In the genomic region with DNA sequence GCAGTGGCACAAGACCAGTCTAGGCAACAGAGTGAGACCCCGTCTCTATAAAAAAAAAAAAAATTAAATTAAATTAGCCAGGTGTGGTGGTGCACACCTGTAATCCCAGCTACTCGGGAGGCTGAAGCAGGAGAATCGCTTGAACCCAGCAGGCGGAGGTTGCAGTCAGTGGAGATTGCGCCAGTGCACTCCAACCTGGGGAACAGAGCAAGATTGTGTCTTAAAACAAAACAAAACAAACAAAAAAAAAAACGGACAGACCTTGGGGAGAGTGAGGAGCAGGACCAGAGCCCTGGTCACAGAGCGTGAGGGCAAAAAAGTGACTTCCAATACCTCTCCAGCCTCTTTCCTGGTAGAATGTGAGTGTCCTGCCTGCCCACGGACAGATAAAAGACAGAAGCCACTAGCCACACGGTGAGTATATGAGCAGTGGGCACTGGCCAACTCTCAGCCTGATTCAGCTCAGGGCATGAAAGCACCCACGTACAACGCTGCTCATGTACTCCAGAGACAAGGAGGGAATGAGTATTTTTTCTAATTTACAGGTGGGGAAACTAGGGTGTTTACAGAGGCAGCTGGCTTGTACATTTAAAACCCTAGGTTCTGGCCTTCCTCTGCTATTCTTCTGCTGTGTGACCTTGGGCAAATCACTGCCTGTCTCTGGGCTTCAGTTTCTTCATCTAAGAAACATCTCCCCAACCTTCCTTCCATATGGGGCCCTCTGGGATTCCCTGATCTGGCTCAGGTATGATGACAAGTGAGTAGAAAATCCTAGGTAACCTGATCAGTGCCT, we compare ENCODE assay signal across 13 cellular contexts. TPM values are rescaled to one million over a fixed set of nuclear protein-coding genes. Genes with fewer than 3 reads are reported as not detected.
DNase-seq lines count a peak whose midpoint lies in the region; ATAC-seq and TF ChIP-seq lines count a peak whose summit lies in the region.
"Had no signal": no experiment of that assay in that cellular context is flagged by ENCODE, and none has a peak within 500 bp of the region (broad histone marks: within the 10 kb centered on the region; RNA-seq: fewer than 3 reads in every experiment).

No MANE protein-coding gene starts in this region.

- H3K27me3 Mint-ChIP-seq in endothelial cell (ENCODE audit: unreplicated experiment): peaks cover 14% of the 10 kb centered on the region
- no peaks in the 10 kb centered on the region for H3K27me3 Mint-ChIP-seq in osteocyte (ENCODE audit: unreplicated experiment)

- POLR2A ChIA-PET in AG04450 (lab: Yijun Ruan, JAX): interaction anchor here (0.5 to 2.1 kb wide), 18 partner anchors 8 to 589 kb away, joined by 4 to 27 read pairs (median 10); a partner anchor contains a TSS
- POLR2A ChIA-PET in IMR-90 (lab: Charles Lee; ENCODE audit: unreplicated experiment): interaction anchor here (0.6 kb wide), 1 partner anchor 71 kb away, joined by 20 read pairs; no protein-coding TSS in a partner anchor

- H3K4me1 Mint-ChIP-seq in endothelial cell (ENCODE audit: unreplicated experiment): peaks cover 24% of the 10 kb centered on the region
- H3K4me1 Mint-ChIP-seq in osteocyte (ENCODE audit: unreplicated experiment): peaks cover 67% of the 10 kb centered on the region

- H3K27ac Mint-ChIP-seq in endothelial cell (ENCODE audit: unreplicated experiment) (peak overlapping the region; percentile 21), osteocyte (ENCODE audit: unreplicated experiment) (peak overlapping the region; percentile 99)
- H3K27ac Mint-ChIP-seq: activated naive CD4-positive, alpha-beta T cell treated with anti-CD3 and anti-CD28 coated beads, Interleukin-2, amount 50 U/mL, for 72 hours; dendritic cell treated with granulocyte-macrophage colony-stimulating factor and Interleukin-4, amounts not matched to agents 40 ng/mL and 50 ng/mL, for 4 days; memory B cell had no signal

- peak overlapping the region; percentile 50 for H2AK9ac ChIP-seq in IMR-90 (replicated peaks; ENCODE audit: low read depth, low read length, poor library complexity)

- 93% methylated on average over 3 of the region's 11 CpGs; no CpG with 5 or more reads in 1 of the 2 experiments for WGBS in IMR-90 (ENCODE audit: extremely low coverage in 2 of 2, insufficient read length in 1 of 2), 2 experiments

- peak overlapping the region in 1 of 2 experiments; percentile 53; a peak in 2 of 4 replicates for H4K8ac ChIP-seq in IMR-90 (ENCODE audit: low read depth in 2 of 2, low read length in 2 of 2)

- peak overlapping the region; percentile 60 for H3K4ac ChIP-seq in IMR-90 (ENCODE audit: low read depth, low read length)

- DNase-seq in AG04450 (ENCODE audit: low read depth, low spot score): no peak
- DNase-seq in IMR-90: no peak
- no peak for DNase-seq in endothelial cell (ENCODE audit: low spot score)
- peak; percentile 51 for DNase-seq in osteocyte (ENCODE audit: extremely low spot score, unreplicated experiment)
- DNase-seq in RKO (ENCODE audit: low spot score): no peak
- DNase-seq in foreskin keratinocyte: no peak
- DNase-seq: NCI-H146 had no signal

- TF ChIP-seq RAD21 in IMR-90 (IDR thresholded peaks at IDR 0.05; ENCODE audit: low read length): no peak

- H3K36me3 Mint-ChIP-seq in endothelial cell (ENCODE audit: low read depth, unreplicated experiment) (peaks cover 3% of the 10 kb centered on the region), osteocyte (ENCODE audit: unreplicated experiment) (no peaks in the 10 kb centered on the region)
- H3K36me3 Mint-ChIP-seq: memory B cell had no signal

- H2BK5ac ChIP-seq in IMR-90 (ENCODE audit: low read depth, low read length, poor library complexity, severe bottlenecking): peak overlapping the region; percentile 4

- H2BK20ac ChIP-seq in IMR-90 (ENCODE audit: low read depth, low read length): peak overlapping the region; percentile 83

- peak overlapping the region; percentile 61; the same call in 2 of the 3 replicates for H2BK15ac ChIP-seq in IMR-90 (ENCODE audit: low read depth, low read length)

- no peaks in the 10 kb centered on the region for H3K79me1 ChIP-seq in IMR-90 (ENCODE audit: low read depth in 1 of 2, low read length in 2 of 2)

- no TSS peak for BruUV-seq in IMR-90 (replicated peaks; lab: Mats Ljungman, UMichigan)

- H4K20me1 ChIP-seq in IMR-90 (ENCODE audit: insufficient read depth, low read length): no peaks in the 10 kb centered on the region

- peak overlapping the region; percentile 65 for H4K91ac ChIP-seq in IMR-90 (ENCODE audit: insufficient read depth, low read depth, low read length)

- peak overlapping the region; percentile 67 for H2AK5ac ChIP-seq in IMR-90 (ENCODE audit: low read depth, low read length)

- ATAC-seq in IMR-90 (ENCODE audit: low read depth) (no peak), foreskin keratinocyte (no peak), HG02938 (IDR thresholded peaks at IDR 0.05; ENCODE audit: unreplicated experiment) (no peak), HG02678 (IDR thresholded peaks at IDR 0.05; ENCODE audit: unreplicated experiment) (no peak)
- ATAC-seq: activated naive CD4-positive, alpha-beta T cell treated with anti-CD3 and anti-CD28 coated beads, Interleukin-2, amount 50 U/mL, for 72 hours had no signal

- dilution Hi-C loops in IMR-90 (cut with HindIII; ENCODE audit: low sequenced_read_pairs, unreplicated experiment): no loop called here

- H3K4me3 Mint-ChIP-seq in endothelial cell (ENCODE audit: unreplicated experiment) (peak overlapping the region; percentile 66), osteocyte (ENCODE audit: unreplicated experiment) (peak overlapping the region; percentile 63)
- H3K4me3 Mint-ChIP-seq: dendritic cell treated with granulocyte-macrophage colony-stimulating factor and Interleukin-4, amounts not matched to agents 40 ng/mL and 50 ng/mL, for 4 days had no signal

- H3K27ac ChIP-seq in AG04450 (ENCODE audit: low read depth, low read length) (peak overlapping the region; percentile 79), IMR-90 (ENCODE audit: insufficient read depth, low read length) (peak overlapping the region; percentile 53; the same call in 1 of the 2 replicates), foreskin keratinocyte (no peak overlapping the region)
- H3K27ac ChIP-seq: C4-2B had no signal

- H3K4me2 ChIP-seq in IMR-90 (ENCODE audit: low read depth, low read length): peak overlapping the region; percentile 50

- H4K5ac ChIP-seq in IMR-90 (ENCODE audit: low read depth, low read length): peak overlapping the region; percentile 19; the same call in 1 of the 2 replicates

- 0 out of 2 replicates have a peak overlapping the region, but pooled peaks have one; percentile 27 for H3K56ac ChIP-seq in IMR-90 (ENCODE audit: extremely low read depth, insufficient read depth, low read length)

- H3K14ac ChIP-seq in IMR-90 (replicated peaks; ENCODE audit: low read depth, low read length): 0 out of 2 replicates have a peak overlapping the region, but pooled peaks have one; percentile 54

- H3K27me3 ChIP-seq in AG04450 (ENCODE audit: control insufficient read depth, insufficient read depth, low read length): no peaks in the 10 kb centered on the region
- peaks cover 3% of the 10 kb centered on the region; the same call in 1 of the 2 replicates for H3K27me3 ChIP-seq in IMR-90 (ENCODE audit: control insufficient read depth, insufficient read depth, low read length)
- peaks cover 17% of the 10 kb centered on the region for H3K27me3 ChIP-seq in foreskin keratinocyte

- H3K18ac ChIP-seq in IMR-90 (ENCODE audit: low read depth, low read length): peak overlapping the region; percentile 38

- peak overlapping the region; percentile 5 for H2AFZ ChIP-seq in IMR-90 (replicated peaks; ENCODE audit: low read length, poor library complexity)

- in situ Hi-C loops in IMR-90 (cut with MboI; ENCODE audit: low sequenced_read_pairs): loop anchor here (10.0 kb wide), 1 partner anchor 366 kb away; a partner anchor contains a TSS

- intact Hi-C loops in IMR-90 (cut with micrococcal nuclease): loop anchor here (1.0 kb wide), 1 partner anchor 54 kb away; no protein-coding TSS in a partner anchor

- no peak overlapping the region for H3K9ac ChIP-seq in IMR-90 (ENCODE audit: low read depth, low read length)

- H2BK120ac ChIP-seq in IMR-90 (ENCODE audit: low read depth, low read length): peak overlapping the region; percentile 89

- 0 out of 2 replicates have a peak, but pooled peaks cover 4% of the 10 kb centered on the region for H3K9me1 ChIP-seq in IMR-90 (ENCODE audit: insufficient read depth, low read length)

- TF ChIP-seq CTCF in AG04450 (IDR thresholded peaks at IDR 0.05; ENCODE audit: low read depth, low read length): no peak
- no peak for TF ChIP-seq CTCF in IMR-90 (conservative IDR thresholded peaks at IDR 0.05; ENCODE audit: low read depth, low read length)
- TF ChIP-seq CTCF in endothelial cell (IDR thresholded peaks at IDR 0.05; ENCODE audit: unreplicated experiment): no peak
- TF ChIP-seq CTCF in osteocyte (IDR thresholded peaks at IDR 0.05): no peak
- no peak for TF ChIP-seq CTCF in foreskin keratinocyte (conservative IDR thresholded peaks at IDR 0.05)

- peak overlapping the region; percentile 5 for H3K4me3 ChIP-seq in AG04450 (ENCODE audit: low read depth, low read length)
- H3K4me3 ChIP-seq in IMR-90 (ENCODE audit: insufficient read depth, low read depth, low read length): no peak overlapping the region

- H3K9me3 ChIP-seq in AG04450 (ENCODE audit: control insufficient read depth, insufficient read depth, low read length) (no peaks in the 10 kb centered on the region; the same call in 1 of the 2 replicates), IMR-90 (ENCODE audit: control insufficient read depth, insufficient read depth, low read length) (no peaks in the 10 kb centered on the region)

- H3K36me3 ChIP-seq in IMR-90 (ENCODE audit: control insufficient read depth, insufficient read depth, low read length): no peaks in the 10 kb centered on the region

- peaks cover 20% of the 10 kb centered on the region for H3K4me1 ChIP-seq in IMR-90 (ENCODE audit: control insufficient read depth, insufficient read depth, low read length)
- H3K4me1 ChIP-seq in foreskin keratinocyte: peaks cover 13% of the 10 kb centered on the region

- H3K9me3 Mint-ChIP-seq in endothelial cell (ENCODE audit: unreplicated experiment) (no peaks in the 10 kb centered on the region), osteocyte (ENCODE audit: unreplicated experiment) (no peaks in the 10 kb centered on the region)
- H3K9me3 Mint-ChIP-seq: activated naive CD4-positive, alpha-beta T cell treated with anti-CD3 and anti-CD28 coated beads, Interleukin-2, amount 50 U/mL, for 72 hours; dendritic cell treated with granulocyte-macrophage colony-stimulating factor and Interleukin-4, amounts not matched to agents 40 ng/mL and 50 ng/mL, for 4 days; memory B cell had no signal

- CTCF ChIA-PET in AG04450 (lab: Charles Lee): interaction anchor here (0.7 to 12.3 kb wide), 6 partner anchors 15 to 242 kb away, joined by 5 to 674 read pairs (median 8); a partner anchor contains a TSS
- CTCF ChIA-PET in IMR-90 (lab: Yijun Ruan, JAX): interaction anchor here (1.2 to 9.5 kb wide), 4 partner anchors 19 to 76 kb away, joined by 5 to 165 read pairs (median 11); a partner anchor contains a TSS

- no peak for TF ChIP-seq POLR2A in IMR-90 (IDR thresholded peaks at IDR 0.05; ENCODE audit: low read depth, low read length)

- peak overlapping the region; percentile 7; the same call in 1 of the 2 replicates for H3K23ac ChIP-seq in IMR-90 (ENCODE audit: low read depth, low read length)

RNA-seq across cellular contexts. Expression of a gene that starts 1.8 kb away (rescaled TPM):
- polyA plus RNA-seq in AG04450 (2011; rRNA removed) (22.3 and 34.4 TPM in 2 replicates), IMR-90 (2012; rRNA removed) (4.7 and 5.9 TPM in 2 replicates), foreskin keratinocyte (0.51 and 1.5 TPM in 2 replicates)
- 14.6 and 17.9 TPM in 2 replicates for polyA minus RNA-seq in AG04450 (2011; rRNA and poly(A)+ RNA removed)
- total RNA-seq in IMR-90 (2012; rRNA removed) (1.4 and 2.0 TPM in 2 replicates), endothelial cell (ENCODE audit: unreplicated experiment) (18.2 TPM), osteocyte (146 and 169 TPM in 2 replicates), foreskin keratinocyte (1.3 and 3.1 TPM in 2 replicates)
- 5.6 and 18.2 TPM in 2 replicates for polyA plus RNA-seq in IMR-90 (2012; cell fraction: cytosol; rRNA removed)
- polyA plus RNA-seq in IMR-90 (2012; cell fraction: nucleus; rRNA removed; ENCODE audit: low replicate concordance): 4.1 and 7.9 TPM in 2 replicates
- total RNA-seq: activated naive CD4-positive, alpha-beta T cell treated with anti-CD3 and anti-CD28 coated beads, Interleukin-2, amount 50 U/mL, for 72 hours had no signal

RNA-seq across cellular contexts. Expression of a gene that starts 7.7 kb away (rescaled TPM):
- polyA plus RNA-seq in AG04450 (2011; rRNA removed): 0.10 and 0.12 TPM in 2 replicates
- 0.30 and 0.87 TPM in 2 replicates for polyA minus RNA-seq in AG04450 (2011; rRNA and poly(A)+ RNA removed)
- 0.28 and 0.36 TPM in 2 replicates for total RNA-seq in IMR-90 (2012; rRNA removed)
- 0.10 and 0.14 TPM in 2 replicates for polyA plus RNA-seq in IMR-90 (2012; rRNA removed)
- 0.03 TPM in 2 replicates for polyA plus RNA-seq in IMR-90 (2012; cell fraction: cytosol; rRNA removed)
- polyA plus RNA-seq in IMR-90 (2012; cell fraction: nucleus; rRNA removed; ENCODE audit: low replicate concordance): 0.46 and 0.58 TPM in 2 replicates
- total RNA-seq in endothelial cell (ENCODE audit: unreplicated experiment): 63.8 TPM
- 0.56 and 0.78 TPM in 2 replicates for total RNA-seq in osteocyte
- total RNA-seq in foreskin keratinocyte: 0.68 and 1.0 TPM in 2 replicates
- 0.18 and 0.39 TPM in 2 replicates for polyA plus RNA-seq in foreskin keratinocyte

Comparison
In these comparisons a context has a peak if more than half of its experiments do, and no peak if none do; other contexts are left out.
1. RNA of a gene that starts 7.7 kb away (total RNA-seq): 63.8 TPM in endothelial cell (single experiment); 0.68 to 1.0 TPM in foreskin keratinocyte, 0.56 to 0.78 TPM in osteocyte and 0.28 to 0.36 TPM in IMR-90; every median in the first group is over 10 times any median in the second.